In genomic region chr9:14353222-14354056, GRCh38 we compare ENCODE assay signal across 8 cellular contexts. TPM values are rescaled to one million over a fixed set of nuclear protein-coding genes. Genes with fewer than 3 reads are reported as not detected.
DNase-seq lines count a peak whose midpoint lies in the region; ATAC-seq, FAIRE-seq and TF ChIP-seq lines count a peak whose summit lies in the region.

No MANE protein-coding gene starts in this region.

- H4K20me1 ChIP-seq in OCI-LY3 (ENCODE audit: insufficient read depth, low read length): no peaks in the 10 kb centered on the region

- no peaks in the 10 kb centered on the region for H3K36me3 ChIP-seq in OCI-LY3 (replicated peaks; ENCODE audit: low read depth, low read length)

- H3K4me2 ChIP-seq in OCI-LY3 (ENCODE audit: low read length): peak overlapping the region; percentile 54

- H3K79me2 ChIP-seq in OCI-LY3 (ENCODE audit: low read length): no peaks in the 10 kb centered on the region

- no peaks in the 10 kb centered on the region for H3K9me3 Mint-ChIP-seq in natural killer cell
- H3K9me3 Mint-ChIP-seq in stimulated activated naive B cell treated with anti-CD40 and anti-IgM and Interleukin-4, amounts not matched to agents 10 μg/mL and 1 μg/mL and 100 μg/mL, for 72 hours: no peaks in the 10 kb centered on the region

- DNase-seq in D721Med (ENCODE audit: insufficient read length, low spot score) (peak; percentile 69), HPDE6-E6E7 (ENCODE audit: extremely low spot score) (peak; percentile 77), activated T-cell treated with anti-CD3 and anti-CD28 coated beads for 48 hours (ENCODE audit: low read depth) (peak; percentile 74), natural killer cell (peak; percentile 22)
- DNase-seq in stimulated activated naive B cell treated with anti-CD40 and anti-IgM and Interleukin-4, amounts not matched to agents 10 μg/mL and 1 μg/mL and 100 μg/mL, for 72 hours: peak; percentile 51

- no peak overlapping the region for H3K9ac ChIP-seq in OCI-LY3 (ENCODE audit: low read length)

- no peak overlapping the region for H3K4me3 Mint-ChIP-seq in natural killer cell
- no peak overlapping the region for H3K4me3 Mint-ChIP-seq in stimulated activated naive B cell treated with anti-CD40 and anti-IgM and Interleukin-4, amounts not matched to agents 10 μg/mL and 1 μg/mL and 100 μg/mL, for 72 hours

- H3K27ac Mint-ChIP-seq in natural killer cell: no peak overlapping the region
- H3K27ac Mint-ChIP-seq in stimulated activated naive B cell treated with anti-CD40 and anti-IgM and Interleukin-4, amounts not matched to agents 10 μg/mL and 1 μg/mL and 100 μg/mL, for 72 hours: no peak overlapping the region

- no peaks in the 10 kb centered on the region for H3K36me3 Mint-ChIP-seq in natural killer cell
- no peaks in the 10 kb centered on the region for H3K36me3 Mint-ChIP-seq in stimulated activated naive B cell treated with anti-CD40 and anti-IgM and Interleukin-4, amounts not matched to agents 10 μg/mL and 1 μg/mL and 100 μg/mL, for 72 hours

- TF ChIP-seq CTCF in D721Med (IDR thresholded peaks at IDR 0.05; ENCODE audit: insufficient read depth, missing control alignments) (peak; percentile 88), OCI-LY3 (IDR thresholded peaks at IDR 0.05; ENCODE audit: low read depth, low read length) (peak; percentile 92), natural killer cell (IDR thresholded peaks at IDR 0.05) (peak; percentile 28)

- no peaks in the 10 kb centered on the region; the same call in none of the 2 replicates for H3K4me1 ChIP-seq in OCI-LY3 (ENCODE audit: low read length)

- peak overlapping the region; percentile 48; the same call in 1 of the 2 replicates for H2AFZ ChIP-seq in OCI-LY3 (ENCODE audit: low read depth, low read length)

- intact Hi-C loops in natural killer cell (cut with micrococcal nuclease): no loop called here

- H3K27me3 ChIP-seq in OCI-LY3 (ENCODE audit: low read depth, low read length): no peaks in the 10 kb centered on the region

- peak; percentile 82 for ATAC-seq in GM21390 (IDR thresholded peaks at IDR 0.05; ENCODE audit: unreplicated experiment)
- ATAC-seq in esophagus mucosa: peak; percentile 60
- ATAC-seq in natural killer cell: peak in 1 of 3 donors; percentile 57
- peak; percentile 82 to 84 for ATAC-seq in stimulated activated naive B cell treated with anti-CD40 and anti-IgM and Interleukin-4, amounts not matched to agents 10 μg/mL and 1 μg/mL and 100 μg/mL, for 72 hours (replicated peaks)

- H3K27me3 Mint-ChIP-seq in natural killer cell (ENCODE audit: low read depth in 2 of 2): peaks cover 44 to 60% of the 10 kb centered on the region in 2 donors
- H3K27me3 Mint-ChIP-seq in stimulated activated naive B cell treated with anti-CD40 and anti-IgM and Interleukin-4, amounts not matched to agents 10 μg/mL and 1 μg/mL and 100 μg/mL, for 72 hours: peaks cover 51 to 56% of the 10 kb centered on the region in 2 donors

- H3K27ac ChIP-seq in OCI-LY3 (ENCODE audit: low read length): no peak overlapping the region

- peaks cover 0 to 11% of the 10 kb centered on the region in 2 donors for H3K4me1 Mint-ChIP-seq in natural killer cell
- H3K4me1 Mint-ChIP-seq in stimulated activated naive B cell treated with anti-CD40 and anti-IgM and Interleukin-4, amounts not matched to agents 10 μg/mL and 1 μg/mL and 100 μg/mL, for 72 hours: peaks cover 4 to 9% of the 10 kb centered on the region in 2 donors

- H3K4me3 ChIP-seq in OCI-LY3 (ENCODE audit: low read length): peak overlapping the region; percentile 59

- H3K9me3 ChIP-seq in OCI-LY3 (ENCODE audit: insufficient read depth, low read length): no peaks in the 10 kb centered on the region

- no peak for FAIRE-seq in D721Med (lab: Jason Lieb, UNC)

RNA-seq across cellular contexts. Expression of gene NFIB, which starts 39.5 kb away (rescaled TPM):
- 37.2 TPM for total RNA-seq in esophagus mucosa
- total RNA-seq in natural killer cell: under 1 TPM in 2 of 3 donors, not detected in 1; 0.20 to 0.21 TPM

Comparison
In these comparisons a context has a peak if more than half of its experiments do, and no peak if none do; other contexts are left out.
1. DNase-seq: peak in every context shown above with its lines; median percentile 77 in HPDE6-E6E7; 74 in activated T-cell treated with anti-CD3 and anti-CD28 coated beads for 48 hours; 69 in D721Med; 51 in stimulated activated naive B cell treated with anti-CD40 and anti-IgM and Interleukin-4, amounts not matched to agents 10 μg/mL and 1 μg/mL and 100 μg/mL, for 72 hours; 22 in natural killer cell.
2. CTCF ChIP-seq: peak in every context shown above with its lines; median percentile 92 in OCI-LY3; 88 in D721Med; 28 in natural killer cell.
3. RNA of gene NFIB, which starts 39.5 kb away (total RNA-seq): 37.2 TPM in esophagus mucosa (single experiment); 0.20 to 0.21 TPM in natural killer cell; every median in the first group is over 10 times any median in the second.